Comparison of ENCODE assay signal across 19 cellular contexts in the genomic region with DNA sequence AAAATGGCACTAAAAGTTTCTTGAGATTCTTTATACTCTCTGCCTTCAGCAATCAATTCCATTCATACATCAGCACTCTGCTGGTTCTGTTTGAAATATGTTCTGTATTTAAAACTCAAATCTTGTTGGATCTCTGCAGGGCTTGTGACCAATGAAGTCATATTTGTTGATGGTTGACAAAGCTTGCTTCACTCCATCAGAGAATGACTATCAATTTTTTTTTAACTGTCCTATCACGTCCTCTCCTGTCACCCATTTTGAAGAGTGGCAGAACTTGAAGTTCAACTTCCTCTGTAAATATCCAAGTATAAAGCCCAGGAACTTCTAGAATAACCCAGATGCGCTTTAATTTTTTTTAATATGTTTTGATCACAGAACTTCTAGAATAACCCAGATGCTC. TPM values are rescaled to one million over a fixed set of nuclear protein-coding genes. Genes with fewer than 3 reads are reported as not detected.
DNase-seq lines count a peak whose midpoint lies in the region; ATAC-seq and TF ChIP-seq lines count a peak whose summit lies in the region.
"Had no signal": no experiment of that assay in that cellular context is flagged by ENCODE, and none has a peak within 500 bp of the region (broad histone marks: within the 10 kb centered on the region; RNA-seq: fewer than 3 reads in every experiment).

No MANE protein-coding gene starts in this region.

- TF ChIP-seq RAD21 in IMR-90 (IDR thresholded peaks at IDR 0.05; ENCODE audit: low read length): no peak

- H3K79me1 ChIP-seq in IMR-90 (ENCODE audit: low read depth in 1 of 2, low read length in 2 of 2): no peaks in the 10 kb centered on the region; a peak in 3 of 4 replicates

- no peak overlapping the region for H3K4me3 Mint-ChIP-seq in activated naive CD4-positive, alpha-beta T cell treated with anti-CD3 and anti-CD28 coated beads, Interleukin-2, amount 50 U/mL, for 24 hours
- H3K4me3 Mint-ChIP-seq in type B pancreatic cell (no peak overlapping the region), endodermal cell (no peak overlapping the region)
- H3K4me3 Mint-ChIP-seq: CD4-positive, alpha-beta memory T cell had no signal

- H2AK5ac ChIP-seq in IMR-90 (ENCODE audit: low read depth, low read length): no peak overlapping the region

- TF ChIP-seq CTCF in IMR-90 (conservative IDR thresholded peaks at IDR 0.05; ENCODE audit: low read depth, low read length) (no peak), type B pancreatic cell (conservative IDR thresholded peaks at IDR 0.05) (no peak), endodermal cell (conservative IDR thresholded peaks at IDR 0.05) (no peak)

- intact Hi-C loops in IMR-90 (cut with micrococcal nuclease): no loop called here

- H3K9ac ChIP-seq in IMR-90 (ENCODE audit: low read depth, low read length) (no peak overlapping the region), endodermal cell (ENCODE audit: extremely low read depth, low read length, poor library complexity, severe bottlenecking) (no peak overlapping the region)
- H3K9ac ChIP-seq: KMS-11 had no signal

- WGBS in IMR-90 (ENCODE audit: extremely low coverage in 2 of 2, insufficient read length in 1 of 2), 2 experiments: no CpG with 5 or more reads among the region's 2 CpGs
- 98% methylated on average over 2 of the region's 2 CpGs; no CpG with 5 or more reads in 1 of the 2 experiments for WGBS in endodermal cell (ENCODE audit: insufficient coverage in 1 of 2, insufficient read length in 1 of 2), 2 experiments

- ATAC-seq in IMR-90 (ENCODE audit: low read depth) (no peak), esophagus mucosa (peak; percentile 14)
- ATAC-seq: Right ventricle myocardium inferior had no signal

- H3K36me3 Mint-ChIP-seq in activated naive CD4-positive, alpha-beta T cell treated with anti-CD3 and anti-CD28 coated beads, Interleukin-2, amount 50 U/mL, for 24 hours: peaks cover 20% of the 10 kb centered on the region
- peaks cover 59% of the 10 kb centered on the region for H3K36me3 Mint-ChIP-seq in type B pancreatic cell
- peaks cover 85% of the 10 kb centered on the region for H3K36me3 Mint-ChIP-seq in endodermal cell (ENCODE audit: low read depth)

- no peaks in the 10 kb centered on the region for H4K20me1 ChIP-seq in IMR-90 (ENCODE audit: insufficient read depth, low read length)

- no peak overlapping the region for H4K91ac ChIP-seq in IMR-90 (ENCODE audit: insufficient read depth, low read depth, low read length)

- H3K27ac ChIP-seq in IMR-90 (ENCODE audit: insufficient read depth, low read length) (no peak overlapping the region), endodermal cell (ENCODE audit: low read depth, low read length) (no peak overlapping the region)
- H3K27ac ChIP-seq: KMS-11, SJSA1 had no signal

- H3K14ac ChIP-seq in IMR-90 (replicated peaks; ENCODE audit: low read depth, low read length): no peak overlapping the region

- H3K36me3 ChIP-seq in IMR-90 (ENCODE audit: control insufficient read depth, insufficient read depth, low read length) (peaks cover 41% of the 10 kb centered on the region), endodermal cell (ENCODE audit: control insufficient read depth, insufficient read depth, low read length) (peaks cover 67% of the 10 kb centered on the region)

- no peak overlapping the region for H3K4ac ChIP-seq in IMR-90 (ENCODE audit: low read depth, low read length)

- H3K27ac Mint-ChIP-seq in activated naive CD4-positive, alpha-beta T cell treated with anti-CD3 and anti-CD28 coated beads, Interleukin-2, amount 50 U/mL, for 24 hours: peak overlapping the region; percentile 80
- H3K27ac Mint-ChIP-seq in type B pancreatic cell: peak overlapping the region; percentile 76
- no peak overlapping the region for H3K27ac Mint-ChIP-seq in endodermal cell

- H3K4me3 ChIP-seq in IMR-90 (ENCODE audit: insufficient read depth, low read depth, low read length) (no peak overlapping the region), endodermal cell (ENCODE audit: low read length) (no peak overlapping the region)
- H3K4me3 ChIP-seq: SJSA1 had no signal

- dilution Hi-C loops in IMR-90 (cut with HindIII; ENCODE audit: low sequenced_read_pairs, unreplicated experiment): no loop called here

- H2BK15ac ChIP-seq in IMR-90 (ENCODE audit: low read depth, low read length): no peak overlapping the region

- no peak overlapping the region for H3K4me2 ChIP-seq in IMR-90 (ENCODE audit: low read depth, low read length)
- H3K4me2 ChIP-seq: KMS-11 had no signal

- CTCF ChIA-PET in IMR-90 (lab: Yijun Ruan, JAX): no interaction called here

- no peak overlapping the region for H2AK9ac ChIP-seq in IMR-90 (replicated peaks; ENCODE audit: low read depth, low read length, poor library complexity)

- no peak overlapping the region for H3K56ac ChIP-seq in IMR-90 (ENCODE audit: extremely low read depth, insufficient read depth, low read length)

- H3K27me3 ChIP-seq in IMR-90 (ENCODE audit: control insufficient read depth, insufficient read depth, low read length) (no peaks in the 10 kb centered on the region), endodermal cell (ENCODE audit: control insufficient read depth, insufficient read depth, low read length, poor library complexity, severe bottlenecking) (no peaks in the 10 kb centered on the region)
- H3K27me3 ChIP-seq: SJSA1 had no signal

- no peak overlapping the region for H2BK120ac ChIP-seq in IMR-90 (ENCODE audit: low read depth, low read length)

- no peak overlapping the region for H2BK5ac ChIP-seq in IMR-90 (ENCODE audit: low read depth, low read length, poor library complexity, severe bottlenecking)

- H3K9me3 Mint-ChIP-seq in activated naive CD4-positive, alpha-beta T cell treated with anti-CD3 and anti-CD28 coated beads, Interleukin-2, amount 50 U/mL, for 24 hours: no peaks in the 10 kb centered on the region
- peaks cover 3% of the 10 kb centered on the region for H3K9me3 Mint-ChIP-seq in type B pancreatic cell
- peaks cover 13% of the 10 kb centered on the region for H3K9me3 Mint-ChIP-seq in endodermal cell
- H3K9me3 Mint-ChIP-seq: CD4-positive, alpha-beta memory T cell had no signal

- H4K5ac ChIP-seq in IMR-90 (ENCODE audit: low read depth, low read length): no peak overlapping the region

- POLR2A ChIA-PET in IMR-90 (lab: Charles Lee; ENCODE audit: unreplicated experiment): no interaction called here

- in situ Hi-C loops in IMR-90 (cut with MboI; ENCODE audit: low sequenced_read_pairs): no loop called here

- no peak for DNase-seq in activated naive CD4-positive, alpha-beta T cell (lab: John Stamatoyannopoulos, UW)
- DNase-seq in IMR-90 (no peak), type B pancreatic cell (ENCODE audit: extremely low spot score, unreplicated experiment) (no peak), NCI-H1417 treated with DMSO at 0.1 percent for 48 hours (lab: John Stamatoyannopoulos, UW) (no peak), endodermal cell (no peak)
- DNase-seq: Caco-2; CD4-positive, alpha-beta memory T cell; GDM1; NCI-H1092 treated with DMSO at 0.1 percent for 48 hours; NCI-H1694; NCI-H2081; NCI-H2171 treated with DMSO at 0.1 percent for 48 hours; NCI-H524 treated with DMSO at 0.1 percent for 48 hours; NCI-H82 had no signal

- H2AFZ ChIP-seq in IMR-90 (replicated peaks; ENCODE audit: low read length, poor library complexity): no peak overlapping the region

- H3K9me3 ChIP-seq in IMR-90 (ENCODE audit: control insufficient read depth, insufficient read depth, low read length) (no peaks in the 10 kb centered on the region), endodermal cell (ENCODE audit: control insufficient read depth, low read length) (peaks cover 48% of the 10 kb centered on the region)
- H3K9me3 ChIP-seq: SJSA1 had no signal

- no peaks in the 10 kb centered on the region for H3K4me1 Mint-ChIP-seq in activated naive CD4-positive, alpha-beta T cell treated with anti-CD3 and anti-CD28 coated beads, Interleukin-2, amount 50 U/mL, for 24 hours
- H3K4me1 Mint-ChIP-seq in type B pancreatic cell (ENCODE audit: unreplicated experiment) (no peaks in the 10 kb centered on the region), endodermal cell (peaks cover 18% of the 10 kb centered on the region)

- TF ChIP-seq POLR2A in IMR-90 (IDR thresholded peaks at IDR 0.05; ENCODE audit: low read depth, low read length): no peak

- no peak overlapping the region for H3K18ac ChIP-seq in IMR-90 (ENCODE audit: low read depth, low read length)

- no peak overlapping the region for H4K8ac ChIP-seq in IMR-90 (ENCODE audit: low read depth in 2 of 2, low read length in 2 of 2)

- H2BK20ac ChIP-seq in IMR-90 (ENCODE audit: low read depth, low read length): no peak overlapping the region

- peaks cover 2% of the 10 kb centered on the region; the same call in 1 of the 2 replicates for H3K9me1 ChIP-seq in IMR-90 (ENCODE audit: insufficient read depth, low read length)

- H3K27me3 Mint-ChIP-seq in activated naive CD4-positive, alpha-beta T cell treated with anti-CD3 and anti-CD28 coated beads, Interleukin-2, amount 50 U/mL, for 24 hours: no peaks in the 10 kb centered on the region
- H3K27me3 Mint-ChIP-seq in type B pancreatic cell (no peaks in the 10 kb centered on the region), endodermal cell (ENCODE audit: insufficient read depth) (no peaks in the 10 kb centered on the region)
- H3K27me3 Mint-ChIP-seq: CD4-positive, alpha-beta memory T cell had no signal

- TSS peak; percentile 97 for BruUV-seq in IMR-90 (replicated peaks; lab: Mats Ljungman, UMichigan)

- no peak overlapping the region for H3K23ac ChIP-seq in IMR-90 (ENCODE audit: low read depth, low read length)

- H3K4me1 ChIP-seq in IMR-90 (ENCODE audit: control insufficient read depth, insufficient read depth, low read length) (no peaks in the 10 kb centered on the region), endodermal cell (ENCODE audit: control insufficient read depth, insufficient read depth, low read length) (no peaks in the 10 kb centered on the region)

TF ChIP-seq in IMR-90, 13 proteins besides CTCF, POLR2A, EP300 and RAD21 (continues in another document):
- TF ChIP-seq FOS (IDR thresholded peaks at IDR 0.05; ENCODE audit: low read depth, low read length): no peak
- TF ChIP-seq MXI1 (IDR thresholded peaks at IDR 0.05; ENCODE audit: borderline replicate concordance, low read depth, low read length): no peak
- TF ChIP-seq CHD1 (IDR thresholded peaks at IDR 0.05; ENCODE audit: low read depth, low read length): no peak
- no peak for TF ChIP-seq RCOR1 (IDR thresholded peaks at IDR 0.05; ENCODE audit: insufficient replicate concordance, low read length)
- no peak for TF ChIP-seq CEBPB (IDR thresholded peaks at IDR 0.05; ENCODE audit: low read depth, low read length)

RNA-seq across cellular contexts. Expression of gene PRDX6, which starts 10.9 kb away (rescaled TPM):
- total RNA-seq in IMR-90 (2012; rRNA removed): 293 and 373 TPM in 2 replicates
- polyA plus RNA-seq in IMR-90 (2012; rRNA removed): 348 and 426 TPM in 2 replicates
- polyA plus RNA-seq in IMR-90 (2012; cell fraction: cytosol; rRNA removed): 183 and 353 TPM in 2 replicates
- polyA plus RNA-seq in IMR-90 (2012; cell fraction: nucleus; rRNA removed; ENCODE audit: low replicate concordance): 78.5 and 401 TPM in 2 replicates
- total RNA-seq in esophagus mucosa: 161 TPM
- total RNA-seq in type B pancreatic cell (ENCODE audit: low replicate concordance): 333 and 411 TPM in 2 replicates
- total RNA-seq in endodermal cell: 100 to 1,000 TPM; 483 to 623 TPM
- 313 TPM for polyA plus RNA-seq in endodermal cell (2013, experiment 1 of 2)
- polyA plus RNA-seq in endodermal cell (2013, experiment 2 of 2): 304 TPM
